1 cellular context compared by ENCODE assay signal in genomic region chr22:29842740-29843139, GRCh38.
TF ChIP-seq lines count a peak whose summit lies in the region.

No MANE protein-coding gene starts in this region.

TF ChIP-seq in K562, 482 proteins besides CTCF, POLR2A, EP300 and RAD21 (continued from another document):
- no peak for TF ChIP-seq HOXB6 (CRISPR knock-in tag; IDR thresholded peaks at IDR 0.05; ENCODE audit: borderline replicate concordance)
- 0 out of 2 replicates have a peak, but pooled peaks have one; percentile 9 for TF ChIP-seq CBFA2T3 (IDR thresholded peaks at IDR 0.05)
- no peak for TF ChIP-seq SP1 (CRISPR knock-in tag; IDR thresholded peaks at IDR 0.05)
- TF ChIP-seq ZBTB17 (CRISPR knock-in tag; IDR thresholded peaks at IDR 0.05), result no peak
- TF ChIP-seq ZEB2 (IDR thresholded peaks at IDR 0.05), result no peak
- TF ChIP-seq JUND (IDR thresholded peaks at IDR 0.05; ENCODE audit: borderline replicate concordance, low read depth, low read length), result peak; percentile 31; the same call in 1 of the 2 replicates
- TF ChIP-seq JUND (tag; IDR thresholded peaks at IDR 0.05; ENCODE audit: borderline replicate concordance, low read depth, low read length), result no peak
- no peak for TF ChIP-seq CBFB (CRISPR knock-in tag; IDR thresholded peaks at IDR 0.05)
- TF ChIP-seq KAT2B (IDR thresholded peaks at IDR 0.05; ENCODE audit: low read depth, low read length), result no peak
- no peak for TF ChIP-seq ZNF77 (CRISPR knock-in tag; IDR thresholded peaks at IDR 0.05)
- no peak for TF ChIP-seq MAFF (IDR thresholded peaks at IDR 0.05; ENCODE audit: low read length)
- TF ChIP-seq HMBOX1 (IDR thresholded peaks at IDR 0.05), result no peak
- TF ChIP-seq JUNB (CRISPR knock-in tag; conservative IDR thresholded peaks at IDR 0.05), result no peak
- no peak for TF ChIP-seq ZNF354B (CRISPR knock-in tag; IDR thresholded peaks at IDR 0.05)
- TF ChIP-seq LCOR (CRISPR knock-in tag; IDR thresholded peaks at IDR 0.05), result no peak
- no peak for TF ChIP-seq ZNF57 (CRISPR knock-in tag; IDR thresholded peaks at IDR 0.05)
- peak; percentile 72 for TF ChIP-seq FOSL1 (tag; conservative IDR thresholded peaks at IDR 0.05)
- no peak for TF ChIP-seq FOXP1 (CRISPR knock-in tag; IDR thresholded peaks at IDR 0.05)
- no peak for TF ChIP-seq ZNF395 (CRISPR knock-in tag; IDR thresholded peaks at IDR 0.05)
- TF ChIP-seq RBFOX2 (IDR thresholded peaks at IDR 0.05; ENCODE audit: low read depth, low read length), result no peak
- TF ChIP-seq HINFP (tag; conservative IDR thresholded peaks at IDR 0.05; ENCODE audit: low read depth), result no peak
- peak; percentile 27 to 48; a peak in 2 of 4 replicates for TF ChIP-seq KDM1A (IDR thresholded peaks at IDR 0.05)
- peak; percentile 57 for TF ChIP-seq ATF3 (IDR thresholded peaks at IDR 0.05)
- no peak for TF ChIP-seq ATF3 (CRISPR knock-in tag; conservative IDR thresholded peaks at IDR 0.05)
- TF ChIP-seq RB1 (IDR thresholded peaks at IDR 0.05; ENCODE audit: low read depth), result no peak
- no peak for TF ChIP-seq SRSF9 (IDR thresholded peaks at IDR 0.05; ENCODE audit: borderline replicate concordance, low read depth, low read length)
- no peak for TF ChIP-seq KAT7 (CRISPR knock-in tag; IDR thresholded peaks at IDR 0.05; ENCODE audit: borderline replicate concordance)
- TF ChIP-seq NR2F6 (CRISPR knock-in tag; IDR thresholded peaks at IDR 0.05), result no peak
- TF ChIP-seq SAFB (IDR thresholded peaks at IDR 0.05; ENCODE audit: borderline replicate concordance, low read depth, low read length), result no peak
- TF ChIP-seq JUN (IDR thresholded peaks at IDR 0.05; ENCODE audit: borderline replicate concordance, low read depth, low read length), result 0 out of 2 replicates have a peak, but pooled peaks have one; percentile 28
- no peak for TF ChIP-seq JUN (CRISPR knock-in tag; IDR thresholded peaks at IDR 0.05; ENCODE audit: borderline replicate concordance)
- TF ChIP-seq ZNF184 (CRISPR knock-in tag; IDR thresholded peaks at IDR 0.05), result no peak
TF ChIP-seq in K562: peak in this region for 7.
